ENCODE assay signal across 1 cellular context in the genomic region with DNA sequence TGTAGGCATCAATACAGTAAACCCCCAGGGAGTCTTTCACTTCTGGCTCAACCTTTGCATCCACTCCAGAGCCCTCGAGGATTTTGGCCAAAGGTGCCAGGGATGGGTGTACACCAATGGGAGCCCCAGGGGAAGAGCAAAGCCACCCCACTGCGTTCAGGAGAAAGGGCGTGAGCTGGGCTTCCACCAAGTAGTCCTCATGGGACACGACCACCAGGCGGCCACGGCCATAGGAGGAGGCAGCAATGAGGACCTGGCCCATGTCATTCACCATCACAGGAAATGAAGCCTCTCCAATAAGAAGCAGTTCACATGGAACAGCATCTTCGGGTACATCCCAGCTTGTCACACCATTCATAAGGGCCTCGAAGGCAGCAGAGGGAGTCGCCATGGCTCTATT.
TF ChIP-seq lines count a peak whose summit lies in the region.

No MANE protein-coding gene starts in this region.

TF ChIP-seq in K562, 482 proteins besides CTCF, POLR2A, EP300 and RAD21:
- TF ChIP-seq, protein P1, sequence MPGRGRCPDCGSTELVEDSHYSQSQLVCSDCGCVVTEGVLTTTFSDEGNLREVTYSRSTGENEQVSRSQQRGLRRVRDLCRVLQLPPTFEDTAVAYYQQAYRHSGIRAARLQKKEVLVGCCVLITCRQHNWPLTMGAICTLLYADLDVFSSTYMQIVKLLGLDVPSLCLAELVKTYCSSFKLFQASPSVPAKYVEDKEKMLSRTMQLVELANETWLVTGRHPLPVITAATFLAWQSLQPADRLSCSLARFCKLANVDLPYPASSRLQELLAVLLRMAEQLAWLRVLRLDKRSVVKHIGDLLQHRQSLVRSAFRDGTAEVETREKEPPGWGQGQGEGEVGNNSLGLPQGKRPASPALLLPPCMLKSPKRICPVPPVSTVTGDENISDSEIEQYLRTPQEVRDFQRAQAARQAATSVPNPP (IDR thresholded peaks at IDR 0.05; ENCODE audit: borderline replicate concordance, insufficient read depth, insufficient read length): no peak
- TF ChIP-seq ZNF75A (CRISPR knock-in tag; IDR thresholded peaks at IDR 0.05): no peak
- TF ChIP-seq NR2F6 (CRISPR knock-in tag; IDR thresholded peaks at IDR 0.05): no peak
- no peak for TF ChIP-seq KHSRP (IDR thresholded peaks at IDR 0.05)
- TF ChIP-seq FOXK2 (conservative IDR thresholded peaks at IDR 0.05 in 1 of 2, IDR thresholded peaks at IDR 0.05 in 1 of 2; ENCODE audit: low read depth in 2 of 2): no peak
- no peak for TF ChIP-seq BMI1 (IDR thresholded peaks at IDR 0.05; ENCODE audit: low read length)
- TF ChIP-seq ZNF318 (IDR thresholded peaks at IDR 0.05; ENCODE audit: borderline replicate concordance in 1 of 2, low read depth in 1 of 2): no peak
- TF ChIP-seq RFX1 (IDR thresholded peaks at IDR 0.05): no peak
- no peak for TF ChIP-seq ZNF280A (IDR thresholded peaks at IDR 0.05; ENCODE audit: low read depth, partially characterized antibody)
- TF ChIP-seq TCFL5 (CRISPR knock-in tag; conservative IDR thresholded peaks at IDR 0.05): no peak
- no peak for TF ChIP-seq SRSF3 (IDR thresholded peaks at IDR 0.05; ENCODE audit: insufficient read depth, low read length)
- TF ChIP-seq ZFPM2 (CRISPR knock-in tag; IDR thresholded peaks at IDR 0.05): no peak
- no peak for TF ChIP-seq ZKSCAN3 (CRISPR knock-in tag; IDR thresholded peaks at IDR 0.05)
- TF ChIP-seq ZBTB49 (CRISPR knock-in tag; IDR thresholded peaks at IDR 0.05; ENCODE audit: borderline replicate concordance): no peak
- TF ChIP-seq NRF1 (conservative IDR thresholded peaks at IDR 0.05 in 1 of 2, IDR thresholded peaks at IDR 0.05 in 1 of 2): no peak
- TF ChIP-seq ZNF766 (CRISPR knock-in tag; conservative IDR thresholded peaks at IDR 0.05): no peak
- TF ChIP-seq, protein P2, sequence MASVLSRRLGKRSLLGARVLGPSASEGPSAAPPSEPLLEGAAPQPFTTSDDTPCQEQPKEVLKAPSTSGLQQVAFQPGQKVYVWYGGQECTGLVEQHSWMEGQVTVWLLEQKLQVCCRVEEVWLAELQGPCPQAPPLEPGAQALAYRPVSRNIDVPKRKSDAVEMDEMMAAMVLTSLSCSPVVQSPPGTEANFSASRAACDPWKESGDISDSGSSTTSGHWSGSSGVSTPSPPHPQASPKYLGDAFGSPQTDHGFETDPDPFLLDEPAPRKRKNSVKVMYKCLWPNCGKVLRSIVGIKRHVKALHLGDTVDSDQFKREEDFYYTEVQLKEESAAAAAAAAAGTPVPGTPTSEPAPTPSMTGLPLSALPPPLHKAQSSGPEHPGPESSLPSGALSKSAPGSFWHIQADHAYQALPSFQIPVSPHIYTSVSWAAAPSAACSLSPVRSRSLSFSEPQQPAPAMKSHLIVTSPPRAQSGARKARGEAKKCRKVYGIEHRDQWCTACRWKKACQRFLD (CRISPR knock-in tag; IDR thresholded peaks at IDR 0.05): no peak
- no peak for TF ChIP-seq SAP30 (IDR thresholded peaks at IDR 0.05; ENCODE audit: borderline replicate concordance, insufficient read depth, low read depth, low read length, poor library complexity, severe bottlenecking)
- TF ChIP-seq NFE2L1 (tag; IDR thresholded peaks at IDR 0.05; ENCODE audit: borderline replicate concordance, low read depth): no peak
- TF ChIP-seq ZNF347 (CRISPR knock-in tag; IDR thresholded peaks at IDR 0.05; ENCODE audit: low read depth): no peak
